In genomic region chr18:9017900-9018217, GRCh38 we compare ENCODE assay signal across 8 cellular contexts.
DNase-seq lines count a peak whose midpoint lies in the region; ATAC-seq and TF ChIP-seq lines count a peak whose summit lies in the region.

No MANE protein-coding gene starts in this region.

- H3K36me3 ChIP-seq in GM23248 (ENCODE audit: low read depth) (no peaks in the 10 kb centered on the region), testis (ENCODE audit: low read depth, missing control alignments) (no peaks in the 10 kb centered on the region)

- no peaks in the 10 kb centered on the region for H4K20me1 ChIP-seq in GM23248 (ENCODE audit: insufficient read depth)

- no peaks in the 10 kb centered on the region for H3K9me2 ChIP-seq in GM23248 (ENCODE audit: insufficient read depth)

- no peak for ATAC-seq in GM19397 (IDR thresholded peaks at IDR 0.05; ENCODE audit: unreplicated experiment)

- peak overlapping the region; percentile 86 for H3K4me2 ChIP-seq in GM23248 (ENCODE audit: unreplicated experiment)

- DNase-seq in GM23248 (peak; percentile 93), RWPE1 (ENCODE audit: low spot score) (peak; percentile 55), epithelial cell of proximal tubule (ENCODE audit: low read depth) (no peak), DMS79 (lab: John Stamatoyannopoulos, UW) (no peak), testis (no peak), NCI-H1436 (lab: John Stamatoyannopoulos, UW) (no peak)

- CTCF ChIA-PET in RWPE1 (lab: Yijun Ruan, JAX) = interaction anchor here (0.6 to 1.5 kb wide), 2 partner anchors 56 to 329 kb away, joined by 3 read pairs; no protein-coding TSS in a partner anchor

- H3K9ac ChIP-seq in GM23248 = peak overlapping the region; percentile 91

- POLR2A ChIA-PET in RWPE1 (lab: Yijun Ruan, JAX; ENCODE audit: low non-redundant PET) = no interaction called here

- peak overlapping the region; percentile 67 for H2AFZ ChIP-seq in GM23248

- H3K79me2 ChIP-seq in GM23248 (ENCODE audit: insufficient read depth) = no peaks in the 10 kb centered on the region

- H3K4me3 ChIP-seq in GM23248 = peak overlapping the region; percentile 63
- peak overlapping the region; percentile 24 for H3K4me3 ChIP-seq in epithelial cell of proximal tubule (ENCODE audit: low read depth, low read length)
- peak overlapping the region in 1 of 7 experiments; percentile 36 for H3K4me3 ChIP-seq in skin epidermis
- H3K4me3 ChIP-seq in testis = peak overlapping the region in 1 of 2 donors; percentile 35

- TF ChIP-seq CTCF in RWPE1 (conservative IDR thresholded peaks at IDR 0.05; ENCODE audit: low read depth) (no peak), epithelial cell of proximal tubule (conservative IDR thresholded peaks at IDR 0.05; ENCODE audit: low read depth, low read length) (no peak), testis (IDR thresholded peaks at IDR 0.05) (no peak)

- intact Hi-C loops in testis (cut with DNase I; ENCODE audit: low total_unique reads) = no loop called here

- no peak for TF ChIP-seq POLR2A in testis (IDR thresholded peaks at IDR 0.05)

- H3K4me1 ChIP-seq in GM23248 (ENCODE audit: insufficient read depth) = peaks cover 29% of the 10 kb centered on the region
- H3K4me1 ChIP-seq in testis = peaks cover 16% of the 10 kb centered on the region

- WGBS in GM23248 (ENCODE audit: low coverage in 1 of 2, low lambda C conversion rate in 2 of 2, missing lambda C conversion rate in 2 of 2), 2 experiments = 0 to 2% methylated on average over 6 of the region's 6 CpGs
- WGBS in testis, 2 donors = 19 to 23% methylated on average over 6 of the region's 6 CpGs

- H3K9me3 ChIP-seq in GM23248 (ENCODE audit: low read depth) = no peaks in the 10 kb centered on the region
- no peaks in the 10 kb centered on the region for H3K9me3 ChIP-seq in testis

- peak overlapping the region; percentile 99 for H3K27ac ChIP-seq in GM23248
- H3K27ac ChIP-seq in RWPE1 = peak overlapping the region; percentile 99
- peak overlapping the region in 20 of 21 experiments; percentile 65 to 92 (median 83) for H3K27ac ChIP-seq in skin epidermis
- peak overlapping the region in 1 of 2 donors; percentile 31 for H3K27ac ChIP-seq in testis

- in situ Hi-C loops in GM23248 (cut with MboI) = no loop called here

- H3F3A ChIP-seq in GM23248 (ENCODE audit: insufficient read depth) = peaks cover 27% of the 10 kb centered on the region

- H3K27me3 ChIP-seq in GM23248 (replicated peaks; ENCODE audit: insufficient read depth) (no peaks in the 10 kb centered on the region), testis (no peaks in the 10 kb centered on the region)

Comparison
In these comparisons a context has a peak if more than half of its experiments do, and no peak if none do; other contexts are left out.
1. DNase-seq: peak in GM23248 (single experiment) and RWPE1 (single experiment); none in epithelial cell of proximal tubule (single experiment), DMS79 (single experiment), testis (single experiment) and NCI-H1436 (single experiment).